Comparison of ENCODE assay signal across 1 cellular context in genomic region chr20:57590485-57591288, GRCh38.
A peak's percentile ranks its signal among the peaks of the same experiment; 100 is the strongest.
TF ChIP-seq lines count a peak whose summit lies in the region.

No MANE protein-coding gene starts in this region.

TF ChIP-seq in HepG2, 621 proteins besides CTCF, POLR2A, EP300 and RAD21 (continued from another document and continues in another):
- TF ChIP-seq ZNF407 (CRISPR knock-in tag; IDR thresholded peaks at IDR 0.05; ENCODE audit: not compliant biosample characterization) (no peak), ARID4A (CRISPR knock-in tag; IDR thresholded peaks at IDR 0.05; ENCODE audit: borderline replicate concordance) (no peak), RCOR2 (CRISPR knock-in tag; IDR thresholded peaks at IDR 0.05) (no peak), ZFYVE20 (CRISPR knock-in tag; IDR thresholded peaks at IDR 0.05; ENCODE audit: borderline replicate concordance, low read depth) (0 out of 2 replicates have a peak, but pooled peaks have one; percentile 14), ZNF121 (CRISPR knock-in tag; IDR thresholded peaks at IDR 0.05) (no peak), KIAA2018 (CRISPR knock-in tag; IDR thresholded peaks at IDR 0.05; ENCODE audit: borderline replicate concordance) (peak; percentile 74; the same call in 1 of the 2 replicates), ZNF160 (CRISPR knock-in tag; IDR thresholded peaks at IDR 0.05) (peak; percentile 35; the same call in 1 of the 2 replicates), XBP1 (CRISPR knock-in tag; IDR thresholded peaks at IDR 0.05) (no peak), ZNF441 (CRISPR knock-in tag; IDR thresholded peaks at IDR 0.05; ENCODE audit: borderline replicate concordance) (peak; percentile 47; the same call in 1 of the 2 replicates), ZFP62 (CRISPR knock-in tag; IDR thresholded peaks at IDR 0.05) (no peak), CC2D1A (CRISPR knock-in tag; IDR thresholded peaks at IDR 0.05) (no peak), EZH2 (conservative IDR thresholded peaks at IDR 0.05; ENCODE audit: low read depth, low read length) (no peak), ATF7 (IDR thresholded peaks at IDR 0.05) (no peak), ATF7 (CRISPR knock-in tag; IDR thresholded peaks at IDR 0.05) (no peak), ZNF878 (CRISPR knock-in tag; IDR thresholded peaks at IDR 0.05) (0 out of 2 replicates have a peak, but pooled peaks have one; percentile 5), STAG1 (CRISPR knock-in tag; IDR thresholded peaks at IDR 0.05) (peak; percentile 60), RBM39 (IDR thresholded peaks at IDR 0.05; ENCODE audit: low read depth, low read length, poor library complexity, severe bottlenecking) (peak; percentile 8), ZNF383 (CRISPR knock-in tag; IDR thresholded peaks at IDR 0.05; ENCODE audit: borderline replicate concordance) (no peak), ZFP41 (CRISPR knock-in tag; IDR thresholded peaks at IDR 0.05; ENCODE audit: borderline replicate concordance) (no peak), HHEX (CRISPR knock-in tag; IDR thresholded peaks at IDR 0.05) (0 out of 2 replicates have a peak, but pooled peaks have one; percentile 9), ZNF275 (CRISPR knock-in tag; IDR thresholded peaks at IDR 0.05; ENCODE audit: borderline replicate concordance) (no peak), ZNF556 (CRISPR knock-in tag; IDR thresholded peaks at IDR 0.05; ENCODE audit: borderline replicate concordance) (no peak), U2AF1 (optimal IDR thresholded peaks at IDR 0.05; ENCODE audit: low read depth, low read length) (no peak), MEIS2 (CRISPR knock-in tag; IDR thresholded peaks at IDR 0.05) (0 out of 2 replicates have a peak, but pooled peaks have one; percentile 56), TAF1 (CRISPR knock-in tag; IDR thresholded peaks at IDR 0.05) (no peak; the same call in 1 of the 2 replicates), GTF2F1 (IDR thresholded peaks at IDR 0.05; ENCODE audit: low read length) (no peak), IKZF5 (CRISPR knock-in tag; IDR thresholded peaks at IDR 0.05) (no peak), E2F1 (CRISPR knock-in tag; IDR thresholded peaks at IDR 0.05) (no peak)
